In genomic region chr10:100519321-100520051, GRCh38 we compare ENCODE assay signal across 8 cellular contexts. TPM values are rescaled to one million over a fixed set of nuclear protein-coding genes. Genes with fewer than 3 reads are reported as not detected.
DNase-seq lines count a peak whose midpoint lies in the region; ATAC-seq and TF ChIP-seq lines count a peak whose summit lies in the region.

A gene with protein sequence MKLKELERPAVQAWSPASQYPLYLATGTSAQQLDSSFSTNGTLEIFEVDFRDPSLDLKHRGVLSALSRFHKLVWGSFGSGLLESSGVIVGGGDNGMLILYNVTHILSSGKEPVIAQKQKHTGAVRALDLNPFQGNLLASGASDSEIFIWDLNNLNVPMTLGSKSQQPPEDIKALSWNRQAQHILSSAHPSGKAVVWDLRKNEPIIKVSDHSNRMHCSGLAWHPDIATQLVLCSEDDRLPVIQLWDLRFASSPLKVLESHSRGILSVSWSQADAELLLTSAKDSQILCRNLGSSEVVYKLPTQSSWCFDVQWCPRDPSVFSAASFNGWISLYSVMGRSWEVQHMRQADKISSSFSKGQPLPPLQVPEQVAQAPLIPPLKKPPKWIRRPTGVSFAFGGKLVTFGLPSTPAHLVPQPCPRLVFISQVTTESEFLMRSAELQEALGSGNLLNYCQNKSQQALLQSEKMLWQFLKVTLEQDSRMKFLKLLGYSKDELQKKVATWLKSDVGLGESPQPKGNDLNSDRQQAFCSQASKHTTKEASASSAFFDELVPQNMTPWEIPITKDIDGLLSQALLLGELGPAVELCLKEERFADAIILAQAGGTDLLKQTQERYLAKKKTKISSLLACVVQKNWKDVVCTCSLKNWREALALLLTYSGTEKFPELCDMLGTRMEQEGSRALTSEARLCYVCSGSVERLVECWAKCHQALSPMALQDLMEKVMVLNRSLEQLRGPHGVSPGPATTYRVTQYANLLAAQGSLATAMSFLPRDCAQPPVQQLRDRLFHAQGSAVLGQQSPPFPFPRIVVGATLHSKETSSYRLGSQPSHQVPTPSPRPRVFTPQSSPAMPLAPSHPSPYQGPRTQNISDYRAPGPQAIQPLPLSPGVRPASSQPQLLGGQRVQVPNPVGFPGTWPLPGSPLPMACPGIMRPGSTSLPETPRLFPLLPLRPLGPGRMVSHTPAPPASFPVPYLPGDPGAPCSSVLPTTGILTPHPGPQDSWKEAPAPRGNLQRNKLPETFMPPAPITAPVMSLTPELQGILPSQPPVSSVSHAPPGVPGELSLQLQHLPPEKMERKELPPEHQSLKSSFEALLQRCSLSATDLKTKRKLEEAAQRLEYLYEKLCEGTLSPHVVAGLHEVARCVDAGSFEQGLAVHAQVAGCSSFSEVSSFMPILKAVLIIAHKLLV (minus strand): TSS chr10:100519861. CDS start chr10:100516952, 2,909 bp downstream.

- peaks cover 8% of the 10 kb centered on the region for H3K4me1 ChIP-seq in ovary (ENCODE audit: insufficient read depth)
- H3K4me1 ChIP-seq in Caco-2 = no peaks in the 10 kb centered on the region

- no peak within 1 kb of the TSS for H3K27ac ChIP-seq in ovary

- H3K4me3 ChIP-seq in ovary (peak within 1 kb of the TSS; percentile 34), Caco-2 (ENCODE audit: low read depth, low read length) (no peak within 1 kb of the TSS)

- H3K9me3 ChIP-seq in ovary (no peaks in the 10 kb centered on the region), Caco-2 (no peaks in the 10 kb centered on the region)

- POLR2A ChIA-PET in activated CD8-positive, alpha-beta T cell treated with anti-CD3 and anti-CD28 coated beads for 36 hours (lab: Charles Lee) = interaction anchor here (1.0 to 2.6 kb wide), 9 partner anchors 7 to 181 kb away, joined by 3 to 12 read pairs (median 5); partner anchors contain the start of gene NDUFB8
- POLR2A ChIA-PET in Caco-2 (lab: Charles Lee) = interaction anchor here (0.8 to 1.1 kb wide), 2 partner anchors 16 to 18 kb away, joined by 3 to 11 read pairs; partner anchors contain the start of gene HIF1AN

- no peak for TF ChIP-seq EP300 in ovary (IDR thresholded peaks at IDR 0.05)

- peak within 1 kb of the TSS; percentile 52 for H3K27ac Mint-ChIP-seq in activated CD8-positive, alpha-beta T cell treated with anti-CD3 and anti-CD28 coated beads for 36 hours
- H3K27ac Mint-ChIP-seq in Caco-2 (ENCODE audit: unreplicated experiment) = no peak within 1 kb of the TSS

- no peak for TF ChIP-seq CTCF in activated CD8-positive, alpha-beta T cell treated with anti-CD3 and anti-CD28 coated beads for 36 hours (IDR thresholded peaks at IDR 0.05)
- no peak for TF ChIP-seq CTCF in ovary (IDR thresholded peaks at IDR 0.05)
- TF ChIP-seq CTCF in Caco-2 (IDR thresholded peaks at IDR 0.05; ENCODE audit: insufficient read depth in 1 of 2, low read depth in 1 of 2, low read length in 1 of 2, severe bottlenecking in 1 of 2, unreplicated experiment in 1 of 2) = no peak

- H3K9me3 Mint-ChIP-seq in activated CD8-positive, alpha-beta T cell treated with anti-CD3 and anti-CD28 coated beads for 36 hours = no peaks in the 10 kb centered on the region
- H3K9me3 Mint-ChIP-seq in Caco-2 (ENCODE audit: unreplicated experiment) = no peaks in the 10 kb centered on the region

- intact Hi-C loops in activated CD8-positive, alpha-beta T cell treated with anti-CD3 and anti-CD28 coated beads for 36 hours (cut with micrococcal nuclease) = loop anchor here (5.0 to 10.0 kb wide), 2 partner anchors 37 to 865 kb away; partner anchors contain the start of gene ENTPD7
- intact Hi-C loops in cardiac septum (cut with DNase I) = loop anchor here (5.0 to 10.0 kb wide), 2 partner anchors 87 to 175 kb away; partner anchors contain the start of gene SCD
- intact Hi-C loops in ovary (cut with DNase I) = loop anchor here in 2 of 4 donors (10.0 kb wide), 2 partner anchors 185 to 215 kb away; partner anchors contain the start of gene PKD2L1 (in 1 of the 2)
- intact Hi-C loops in Caco-2 (cut with micrococcal nuclease; ENCODE audit: unreplicated experiment) = no loop called here

- BruUV-seq in Caco-2 (replicated peaks; lab: Mats Ljungman, UMichigan) = no TSS peak

- TF ChIP-seq POLR2A in ovary (IDR thresholded peaks at IDR 0.05) = no peak

- H3K27me3 ChIP-seq in ovary (no peaks in the 10 kb centered on the region), Caco-2 (replicated peaks; ENCODE audit: control insufficient read depth, insufficient read depth, low read length) (no peaks in the 10 kb centered on the region)

- H3K4me3 Mint-ChIP-seq in activated CD8-positive, alpha-beta T cell treated with anti-CD3 and anti-CD28 coated beads for 36 hours = no peak within 1 kb of the TSS
- H3K4me3 Mint-ChIP-seq in Caco-2 (ENCODE audit: unreplicated experiment) = no peak within 1 kb of the TSS

- no peaks in the 10 kb centered on the region for H3K27me3 Mint-ChIP-seq in activated CD8-positive, alpha-beta T cell treated with anti-CD3 and anti-CD28 coated beads for 36 hours
- no peaks in the 10 kb centered on the region for H3K27me3 Mint-ChIP-seq in Caco-2 (ENCODE audit: insufficient read depth, unreplicated experiment)

- H3K4me1 Mint-ChIP-seq in activated CD8-positive, alpha-beta T cell treated with anti-CD3 and anti-CD28 coated beads for 36 hours (ENCODE audit: low read depth) = peaks cover 19% of the 10 kb centered on the region
- no peaks in the 10 kb centered on the region for H3K4me1 Mint-ChIP-seq in Caco-2 (ENCODE audit: low read depth, unreplicated experiment)

- peaks cover 21% of the 10 kb centered on the region for H3K36me3 Mint-ChIP-seq in activated CD8-positive, alpha-beta T cell treated with anti-CD3 and anti-CD28 coated beads for 36 hours (ENCODE audit: low read depth)
- H3K36me3 Mint-ChIP-seq in Caco-2 (ENCODE audit: insufficient read depth, unreplicated experiment) = peaks cover 6% of the 10 kb centered on the region

- WGBS in ovary, 3 donors = 1 to 5% (median 3%) methylated on average over 53 to 72 of the region's 72 CpGs

- H3K36me3 ChIP-seq in ovary (no peaks in the 10 kb centered on the region), Caco-2 (ENCODE audit: control insufficient read depth, insufficient read depth, low read length) (no peaks in the 10 kb centered on the region; the same call in 1 of the 2 replicates)

- CTCF ChIA-PET in activated CD8-positive, alpha-beta T cell treated with anti-CD3 and anti-CD28 coated beads for 36 hours (lab: Charles Lee) = interaction anchor here (0.6 to 8.1 kb wide), 38 partner anchors 9 to 1287 kb away, joined by 3 to 134 read pairs (median 6); partner anchors contain the start of genes HIF1AN, NDUFB8 and SCD
- CTCF ChIA-PET in Caco-2 (lab: Charles Lee) = interaction anchor here (0.5 to 2.0 kb wide), 36 partner anchors 7 to 369 kb away, joined by 3 to 49 read pairs (median 5); partner anchors contain the start of genes HIF1AN, NDUFB8 and SCD

- peak; percentile 14 for ATAC-seq in activated CD8-positive, alpha-beta T cell treated with anti-CD3 and anti-CD28 coated beads for 36 hours
- ATAC-seq in HG02870 (IDR thresholded peaks at IDR 0.05; ENCODE audit: unreplicated experiment) = no peak
- no peak for ATAC-seq in GM19467 (IDR thresholded peaks at IDR 0.05; ENCODE audit: unreplicated experiment)

- peak; percentile 69 for DNase-seq in G401 (ENCODE audit: low spot score)
- no peak for DNase-seq in activated CD8-positive, alpha-beta T cell treated with anti-CD3 and anti-CD28 coated beads for 36 hours
- DNase-seq in cardiac septum (ENCODE audit: low spot score) = peak; percentile 82
- DNase-seq in ovary = peak; percentile 18 to 61 (median 29)
- no peak for DNase-seq in KG1 (lab: John Stamatoyannopoulos, UW)
- DNase-seq in Caco-2 = no peak

- in situ Hi-C loops in G401 (cut with HindIII; ENCODE audit: low sequenced_read_pairs) = loop anchor here (25.0 kb wide), 1 partner anchor 182 kb away; the partner anchor contains the start of genes PKD2L1 and SCD

RNA-seq across cellular contexts. Expression of the gene that starts here (rescaled TPM):
- 1.1 and 3.9 TPM in 2 replicates for total RNA-seq in G401 (2014; rRNA removed; shearing (Covaris generic))
- 10 to 100 TPM; 34.2 to 40.6 TPM for total RNA-seq in activated CD8-positive, alpha-beta T cell treated with anti-CD3 and anti-CD28 coated beads for 36 hours
- total RNA-seq in cardiac septum = 7.4 TPM
- 10 to 100 TPM in 4 of 7 donors, 1 to 10 TPM in 3; 6.6 to 14.1 (median 10.9) TPM for total RNA-seq in ovary
- polyA plus RNA-seq in ovary = 1 to 10 TPM; 6.1 to 8.1 TPM
- total RNA-seq in Caco-2 (2022) = 5.1 and 7.0 TPM in 2 replicates

Comparison
In these comparisons a context has a peak if more than half of its experiments do, and no peak if none do; other contexts are left out.
1. DNase-seq: peak in G401 (single experiment), cardiac septum (single experiment) and ovary (5 of 5); none in activated CD8-positive, alpha-beta T cell treated with anti-CD3 and anti-CD28 coated beads for 36 hours (single experiment), KG1 (single experiment) and Caco-2 (0 of 2).